In genomic region chr2:70068119-70068518, GRCh38 we compare ENCODE assay signal across 10 cellular contexts. TPM values are rescaled to one million over a fixed set of nuclear protein-coding genes. Genes with fewer than 3 reads are reported as not detected.
DNase-seq lines count a peak whose midpoint lies in the region; ATAC-seq and TF ChIP-seq lines count a peak whose summit lies in the region.
"Had no signal": no experiment of that assay in that cellular context is flagged by ENCODE, and none has a peak within 500 bp of the region (broad histone marks: within the 10 kb centered on the region; RNA-seq: fewer than 3 reads in every experiment).

No MANE protein-coding gene starts in this region.

- TF ChIP-seq CTCF in chondrocyte (IDR thresholded peaks at IDR 0.05) (no peak), uterus (IDR thresholded peaks at IDR 0.05) (no peak)

- no peaks in the 10 kb centered on the region for H3K9me3 Mint-ChIP-seq in activated naive CD4-positive, alpha-beta T cell treated with anti-CD3 and anti-CD28 coated beads, Interleukin-2, amount 10 ng/mL, durations not matched to agents 7 days and 5 days
- H3K9me3 Mint-ChIP-seq in chondrocyte (ENCODE audit: low read depth): no peaks in the 10 kb centered on the region
- H3K9me3 Mint-ChIP-seq in naive thymus-derived CD8-positive, alpha-beta T cell: no peaks in the 10 kb centered on the region

- peak overlapping the region; percentile 43 for H3K4me3 Mint-ChIP-seq in activated naive CD4-positive, alpha-beta T cell treated with anti-CD3 and anti-CD28 coated beads, Interleukin-2, amount 10 ng/mL, durations not matched to agents 7 days and 5 days
- no peak overlapping the region for H3K4me3 Mint-ChIP-seq in chondrocyte (ENCODE audit: unreplicated experiment)
- peak overlapping the region in 9 of 10 donors; percentile 35 to 85 (median 59) for H3K4me3 Mint-ChIP-seq in naive thymus-derived CD8-positive, alpha-beta T cell

- H3K4me1 ChIP-seq in uterus: peaks cover 0 to 4% of the 10 kb centered on the region in 2 donors

- no peak overlapping the region for H3K4me3 ChIP-seq in uterus

- no peak for DNase-seq in activated naive CD4-positive, alpha-beta T cell treated with anti-CD3 and anti-CD28 coated beads, Interleukin-2, amount 10 ng/mL, durations not matched to agents 7 days and 5 days
- no peak for DNase-seq in activated naive CD4-positive, alpha-beta T cell treated with Interleukin-2 at 50 U/mL for 16 hours
- DNase-seq in chondrocyte (ENCODE audit: low spot score) (no peak), uterus (no peak), NCI-H1930 (lab: John Stamatoyannopoulos, UW) (no peak), COLO829 (ENCODE audit: low spot score) (no peak), NCI-H2171 (lab: John Stamatoyannopoulos, UW) (no peak)
- DNase-seq in naive thymus-derived CD8-positive, alpha-beta T cell: no peak
- DNase-seq: NCI-H2081, SK-N-SH had no signal

- intact Hi-C loops in uterus (cut with DNase I; ENCODE audit: low total_unique reads): loop anchor here (10.0 kb wide), 1 partner anchor 153 kb away; the partner anchor contains the start of gene MXD1

- POLR2A ChIA-PET in naive thymus-derived CD8-positive, alpha-beta T cell (lab: Charles Lee): interaction anchor here (0.7 to 11.3 kb wide), 9 partner anchors 17 to 216 kb away, joined by 3 to 239 read pairs (median 7); partner anchors contain the start of genes C2orf42, MXD1 and PCBP1

- H3K9me3 ChIP-seq in uterus: no peaks in the 10 kb centered on the region
- H3K9me3 ChIP-seq: SK-N-SH had no signal

- no peak for ATAC-seq in naive thymus-derived CD8-positive, alpha-beta T cell

- peaks cover 55% of the 10 kb centered on the region for H3K4me1 Mint-ChIP-seq in activated naive CD4-positive, alpha-beta T cell treated with anti-CD3 and anti-CD28 coated beads, Interleukin-2, amount 10 ng/mL, durations not matched to agents 7 days and 5 days
- H3K4me1 Mint-ChIP-seq in chondrocyte (ENCODE audit: low read depth): peaks cover 20% of the 10 kb centered on the region
- H3K4me1 Mint-ChIP-seq in naive thymus-derived CD8-positive, alpha-beta T cell: peaks cover 24 to 56% (median 53%) of the 10 kb centered on the region in 4 donors

- no peaks in the 10 kb centered on the region for H3K36me3 ChIP-seq in uterus

- peak overlapping the region; percentile 72 to 84 for H3K27ac ChIP-seq in uterus

- no peak for TF ChIP-seq POLR2A in uterus (IDR thresholded peaks at IDR 0.05)

- peak overlapping the region; percentile 96 for H3K27ac Mint-ChIP-seq in activated naive CD4-positive, alpha-beta T cell treated with anti-CD3 and anti-CD28 coated beads, Interleukin-2, amount 10 ng/mL, durations not matched to agents 7 days and 5 days
- H3K27ac Mint-ChIP-seq in chondrocyte (ENCODE audit: unreplicated experiment): peak overlapping the region; percentile 42
- peak overlapping the region; percentile 86 to 98 (median 95) for H3K27ac Mint-ChIP-seq in naive thymus-derived CD8-positive, alpha-beta T cell

- peaks cover 39% of the 10 kb centered on the region for H3K36me3 Mint-ChIP-seq in activated naive CD4-positive, alpha-beta T cell treated with anti-CD3 and anti-CD28 coated beads, Interleukin-2, amount 10 ng/mL, durations not matched to agents 7 days and 5 days
- H3K36me3 Mint-ChIP-seq in chondrocyte (ENCODE audit: low read depth): peaks cover 21% of the 10 kb centered on the region
- peaks cover 0 to 29% (median 11%) of the 10 kb centered on the region in 3 donors for H3K36me3 Mint-ChIP-seq in naive thymus-derived CD8-positive, alpha-beta T cell

- H3K27me3 ChIP-seq in uterus: no peaks in the 10 kb centered on the region

- CTCF ChIA-PET in activated naive CD4-positive, alpha-beta T cell treated with anti-CD3 and anti-CD28 coated beads, Interleukin-2, amount 10 ng/mL, durations not matched to agents 7 days and 5 days (lab: Charles Lee): interaction anchor here (0.7 to 6.0 kb wide), 7 partner anchors 23 to 343 kb away, joined by 3 to 75 read pairs (median 6); partner anchors contain the start of gene MXD1

- H3K27me3 Mint-ChIP-seq in activated naive CD4-positive, alpha-beta T cell treated with anti-CD3 and anti-CD28 coated beads, Interleukin-2, amount 10 ng/mL, durations not matched to agents 7 days and 5 days: no peaks in the 10 kb centered on the region
- no peaks in the 10 kb centered on the region for H3K27me3 Mint-ChIP-seq in chondrocyte (ENCODE audit: low read depth)
- no peaks in the 10 kb centered on the region for H3K27me3 Mint-ChIP-seq in naive thymus-derived CD8-positive, alpha-beta T cell

RNA-seq across cellular contexts. Expression of gene PCBP1, which starts 19.2 kb away (rescaled TPM):
- total RNA-seq in chondrocyte: 220 to 240 TPM (median 221 TPM) in 3 replicates
- total RNA-seq in naive thymus-derived CD8-positive, alpha-beta T cell: 100 to 1,000 TPM; 386 to 393 TPM
- polyA plus RNA-seq in naive thymus-derived CD8-positive, alpha-beta T cell: 100 to 1,000 TPM; 159 to 218 (median 195) TPM
- 100 to 1,000 TPM in 2 of 4 donors, 10 to 100 TPM in 2; 55.5 to 294 (median 101) TPM for total RNA-seq in uterus

Comparison
In these comparisons a context has a peak if more than half of its experiments do, and no peak if none do; other contexts are left out.
1. H3K27ac Mint-ChIP-seq: peak in every context shown above with its lines; median percentile 96 in activated naive CD4-positive, alpha-beta T cell treated with anti-CD3 and anti-CD28 coated beads, Interleukin-2, amount 10 ng/mL, durations not matched to agents 7 days and 5 days; 95 in naive thymus-derived CD8-positive, alpha-beta T cell; 42 in chondrocyte.